30 cellular contexts compared by ENCODE assay signal in genomic region chr2:28312307-28313278, GRCh38.
DNase-seq lines count a peak whose midpoint lies in the region; ATAC-seq and TF ChIP-seq lines count a peak whose summit lies in the region.
"Had no signal": no experiment of that assay in that cellular context is flagged by ENCODE, and none has a peak within 500 bp of the region (broad histone marks: within the 10 kb centered on the region; RNA-seq: fewer than 3 reads in every experiment).

No MANE protein-coding gene starts in this region.

- no peak for TF ChIP-seq CTCF in CD14-positive monocyte (IDR thresholded peaks at IDR 0.05)
- no peak for TF ChIP-seq CTCF in heart left ventricle (IDR thresholded peaks at IDR 0.05)
- no peak for TF ChIP-seq CTCF in osteocyte (IDR thresholded peaks at IDR 0.05)

- intact Hi-C loops in CD14-positive monocyte (cut with micrococcal nuclease) (no loop called here), heart left ventricle (cut with DNase I) (loop anchor here in 1 of 10 donors (2.0 kb wide), 1 partner anchor 78 kb away; no protein-coding TSS in a partner anchor)

- peaks cover 26 to 34% of the 10 kb centered on the region in 2 donors for H3K36me3 Mint-ChIP-seq in CD14-positive monocyte
- H3K36me3 Mint-ChIP-seq in T-helper 17 cell (ENCODE audit: low read depth), result peaks cover 2% of the 10 kb centered on the region
- peaks cover 10% of the 10 kb centered on the region for H3K36me3 Mint-ChIP-seq in osteocyte (ENCODE audit: unreplicated experiment)

- H3K4me3 ChIP-seq in heart left ventricle, result no peak overlapping the region
- H3K4me3 ChIP-seq: coronary artery, MG63, skin epidermis, thoracic aorta had no signal

- ATAC-seq in T-helper 17 cell, result no peak
- ATAC-seq in heart left ventricle, result peak; percentile 58 to 76 (median 66)
- no peak for ATAC-seq in GM21528 (IDR thresholded peaks at IDR 0.05; ENCODE audit: low FRiP score, unreplicated experiment)
- ATAC-seq in HG03196 (IDR thresholded peaks at IDR 0.05; ENCODE audit: unreplicated experiment), result no peak

- H3K27me3 ChIP-seq in heart left ventricle, result no peaks in the 10 kb centered on the region
- H3K27me3 ChIP-seq: BE2C, MG63 had no signal

- H3K4me1 Mint-ChIP-seq in CD14-positive monocyte, result peaks cover 12% of the 10 kb centered on the region
- H3K4me1 Mint-ChIP-seq in T-helper 17 cell, result peaks cover 13% of the 10 kb centered on the region
- peaks cover 4% of the 10 kb centered on the region for H3K4me1 Mint-ChIP-seq in osteocyte (ENCODE audit: unreplicated experiment)
- H3K4me1 Mint-ChIP-seq: naive B cell had no signal

- H3K27me3 Mint-ChIP-seq in CD14-positive monocyte (ENCODE audit: low read depth in 3 of 3), result peaks cover 0 to 2% (median 0%) of the 10 kb centered on the region in 3 donors
- H3K27me3 Mint-ChIP-seq in T-helper 17 cell, result no peaks in the 10 kb centered on the region
- H3K27me3 Mint-ChIP-seq in osteocyte (ENCODE audit: unreplicated experiment), result no peaks in the 10 kb centered on the region
- H3K27me3 Mint-ChIP-seq: activated naive CD8-positive, alpha-beta T cell; naive B cell; stimulated activated naive CD8-positive, alpha-beta T cell treated with anti-CD3 and anti-CD28 coated beads, Interleukin-15, Interleukin-2, amounts not matched to agents 100 ng/mL and 50 ng/mL, for 24 hours had no signal

- H3K4me1 ChIP-seq in heart left ventricle, result peaks cover 0 to 22% (median 5%) of the 10 kb centered on the region in 12 donors

- H3K9me3 ChIP-seq in T-helper 17 cell (ENCODE audit: control insufficient read depth, low read length, poor library complexity, severe bottlenecking) (no peaks in the 10 kb centered on the region), heart left ventricle (no peaks in the 10 kb centered on the region)
- H3K9me3 ChIP-seq: BE2C, MG63, thoracic aorta had no signal

- peak overlapping the region in 5 of 12 donors; percentile 4 to 73 (median 65) for H3K27ac ChIP-seq in heart left ventricle
- H3K27ac ChIP-seq: coronary artery, epithelial cell of prostate, KMS-11, skin epidermis, thoracic aorta had no signal

- 85 to 92% (median 90%) methylated on average over 7 of the region's 7 CpGs for WGBS in heart left ventricle, 4 donors

- no peak for DNase-seq in CD14-positive monocyte (ENCODE audit: low spot score)
- DNase-seq in T-helper 17 cell, result no peak
- no peak for DNase-seq in heart left ventricle
- peak; percentile 63 for DNase-seq in osteocyte (ENCODE audit: extremely low spot score, unreplicated experiment)
- no peak for DNase-seq in hepatic stellate cell (ENCODE audit: low spot score)
- DNase-seq: activated CD4-positive, alpha-beta T cell treated with anti-CD3 and anti-CD28 coated beads, Interleukin-2, amount 50 U/mL, for 48 hours; activated CD4-positive, CD25-positive, alpha-beta regulatory T cell; activated CD8-positive, alpha-beta memory T cell treated with anti-CD3 and anti-CD28 coated beads, Interleukin-2, amount 50 U/mL, for 4 hours; aorta; BE2C; effector CD8-positive, alpha-beta T cell; glutamatergic neuron; H7; islet precursor cell; MG63; midbrain; naive B cell; NCI-H1105; NCI-H187; occipital lobe; RPMI8226 had no signal

- peaks cover 0 to 3% (median 0%) of the 10 kb centered on the region in 7 donors for H3K9me3 Mint-ChIP-seq in CD14-positive monocyte
- H3K9me3 Mint-ChIP-seq in osteocyte (ENCODE audit: unreplicated experiment), result no peaks in the 10 kb centered on the region
- H3K9me3 Mint-ChIP-seq: stimulated activated naive CD8-positive, alpha-beta T cell treated with anti-CD3 and anti-CD28 coated beads, Interleukin-15, Interleukin-2, amounts not matched to agents 100 ng/mL and 50 ng/mL, for 24 hours had no signal

- H3K27ac Mint-ChIP-seq in CD14-positive monocyte (peak overlapping the region in 4 of 7 donors; percentile 8 to 49 (median 38)), T-helper 17 cell (peak overlapping the region; percentile 62), osteocyte (ENCODE audit: unreplicated experiment) (no peak overlapping the region)
- H3K27ac Mint-ChIP-seq: activated naive CD8-positive, alpha-beta T cell; stimulated activated naive CD8-positive, alpha-beta T cell treated with anti-CD3 and anti-CD28 coated beads, Interleukin-15, Interleukin-2, amounts not matched to agents 100 ng/mL and 50 ng/mL, for 24 hours had no signal

- peaks cover 0 to 8% (median 3%) of the 10 kb centered on the region in 9 donors for H3K36me3 ChIP-seq in heart left ventricle
- H3K36me3 ChIP-seq: BE2C, MG63, thoracic aorta had no signal

- TF ChIP-seq POLR2A in heart left ventricle (IDR thresholded peaks at IDR 0.05), result no peak

- H3K4me3 Mint-ChIP-seq in CD14-positive monocyte (no peak overlapping the region), T-helper 17 cell (no peak overlapping the region), osteocyte (ENCODE audit: unreplicated experiment) (no peak overlapping the region)
- H3K4me3 Mint-ChIP-seq: activated naive CD8-positive, alpha-beta T cell; naive B cell; stimulated activated naive CD8-positive, alpha-beta T cell treated with anti-CD3 and anti-CD28 coated beads, Interleukin-15, Interleukin-2, amounts not matched to agents 100 ng/mL and 50 ng/mL, for 24 hours had no signal

Comparison
In these comparisons a context has a peak if more than half of its experiments do, and no peak if none do; other contexts are left out.
1. ATAC-seq: peak in heart left ventricle (4 of 4); none in T-helper 17 cell (single experiment), GM21528 (single experiment) and HG03196 (single experiment).